In the genomic region with DNA sequence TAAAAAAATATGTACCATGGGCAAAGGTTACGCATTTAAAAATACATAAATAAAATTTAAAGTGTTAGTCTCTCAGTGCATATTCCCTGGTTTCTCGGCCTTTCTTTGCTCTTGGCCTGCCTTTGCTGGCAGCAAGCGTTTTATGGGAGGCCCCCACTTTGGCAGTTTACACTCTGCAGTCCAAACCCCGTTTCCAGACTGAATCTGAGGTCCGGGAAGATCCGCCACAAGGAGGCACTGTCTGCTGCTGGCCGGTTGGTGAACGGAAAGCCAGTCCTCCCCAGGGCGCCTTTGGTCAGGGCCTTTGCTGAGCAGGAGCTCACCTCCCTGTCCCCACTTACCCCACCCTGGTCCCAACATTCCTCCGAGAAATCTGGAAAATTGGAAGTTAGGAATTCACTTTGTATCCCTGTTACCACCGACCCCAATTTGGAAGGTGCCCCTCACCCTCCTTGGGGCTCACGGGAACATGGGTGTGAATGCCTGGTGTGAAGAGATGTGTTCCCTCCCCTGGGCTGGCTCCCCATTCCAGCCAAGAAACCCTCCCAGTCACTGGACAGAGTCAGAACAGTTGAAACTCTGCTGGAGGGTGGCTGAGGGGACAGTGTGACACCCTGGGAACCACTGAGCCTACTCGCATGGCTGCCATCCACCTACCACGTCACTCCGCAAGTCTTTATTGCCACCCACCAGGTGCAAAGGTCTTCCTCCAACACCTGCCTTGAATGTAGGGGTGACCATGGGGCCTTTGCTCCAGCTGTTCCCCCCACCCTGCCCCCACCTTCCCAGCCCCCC, we compare ENCODE assay signal across 8 cellular contexts. TPM values are rescaled to one million over a fixed set of nuclear protein-coding genes. Genes with fewer than 3 reads are reported as not detected.
A peak's percentile ranks its signal among the peaks of the same experiment; 100 is the strongest.
DNase-seq lines count a peak whose midpoint lies in the region; ATAC-seq and TF ChIP-seq lines count a peak whose summit lies in the region.

No MANE protein-coding gene starts in this region.

- H4K20me1 ChIP-seq in Karpas-422 (ENCODE audit: insufficient read depth, low read depth, low read length) = no peaks in the 10 kb centered on the region

- peak; percentile 53 to 56 for TF ChIP-seq CTCF in tibial artery (IDR thresholded peaks at IDR 0.05)

- H3K9ac ChIP-seq in Karpas-422 (ENCODE audit: low read length) = no peak overlapping the region

- H3K4me3 ChIP-seq in Karpas-422 (ENCODE audit: low read length) (no peak overlapping the region), tibial artery (no peak overlapping the region)
- H3K4me3 ChIP-seq in effector memory CD4-positive, alpha-beta T cell (ENCODE audit: insufficient read depth, low read depth, low read length, poor library complexity, severe bottlenecking) = no peak overlapping the region

- H3K27me3 ChIP-seq in Karpas-422 (ENCODE audit: low read length) = no peaks in the 10 kb centered on the region
- no peaks in the 10 kb centered on the region for H3K27me3 ChIP-seq in effector memory CD4-positive, alpha-beta T cell (replicated peaks; ENCODE audit: control insufficient read depth, insufficient read depth, low read length, poor library complexity, severe bottlenecking)
- no peaks in the 10 kb centered on the region for H3K27me3 ChIP-seq in tibial artery

- no peaks in the 10 kb centered on the region for H3K79me2 ChIP-seq in Karpas-422 (ENCODE audit: low read length)

- no peak for ATAC-seq in GM18870 (IDR thresholded peaks at IDR 0.05; ENCODE audit: unreplicated experiment)
- ATAC-seq in HG02610 (IDR thresholded peaks at IDR 0.05; ENCODE audit: unreplicated experiment) = no peak

- H3K4me1 ChIP-seq in Karpas-422 (ENCODE audit: low read length) (peaks cover 9% of the 10 kb centered on the region), tibial artery (no peaks in the 10 kb centered on the region)
- no peaks in the 10 kb centered on the region for H3K4me1 ChIP-seq in effector memory CD4-positive, alpha-beta T cell (ENCODE audit: control insufficient read depth, insufficient read depth, low read length, poor library complexity, severe bottlenecking)

- H3K9me2 ChIP-seq in Karpas-422 (replicated peaks; ENCODE audit: insufficient read depth, low read length) = no peaks in the 10 kb centered on the region

- no peak overlapping the region for H3K4me2 ChIP-seq in Karpas-422 (ENCODE audit: low read depth, low read length, poor library complexity, severe bottlenecking)

- intact Hi-C loops in tibial artery (cut with DNase I; ENCODE audit: low total_unique reads) = loop anchor here (5.0 kb wide), 1 partner anchor 105 kb away; no protein-coding TSS in a partner anchor

- H3K36me3 ChIP-seq in Karpas-422 (ENCODE audit: insufficient read depth, low read length) (no peaks in the 10 kb centered on the region), tibial artery (peaks cover 0 to 49% (median 15%) of the 10 kb centered on the region in 3 donors)
- peaks cover 38% of the 10 kb centered on the region for H3K36me3 ChIP-seq in effector memory CD4-positive, alpha-beta T cell (ENCODE audit: control insufficient read depth, insufficient read depth, low read length)

- H3K9me3 ChIP-seq in Karpas-422 (ENCODE audit: low read length) = no peaks in the 10 kb centered on the region
- H3K9me3 ChIP-seq in effector memory CD4-positive, alpha-beta T cell (ENCODE audit: control insufficient read depth, low read length) = no peaks in the 10 kb centered on the region
- H3K9me3 ChIP-seq in tibial artery = no peaks in the 10 kb centered on the region

- no peak overlapping the region for H2AFZ ChIP-seq in Karpas-422 (ENCODE audit: low read length)

- H3K27ac ChIP-seq in Karpas-422 (ENCODE audit: low read length) = no peak overlapping the region
- H3K27ac ChIP-seq in effector memory CD4-positive, alpha-beta T cell (ENCODE audit: insufficient read depth, low read length, poor library complexity, severe bottlenecking) = no peak overlapping the region
- H3K27ac ChIP-seq in tibial artery = no peak overlapping the region

- DNase-seq in DMS53 (lab: John Stamatoyannopoulos, UW) (peak; percentile 77), Karpas-422 (peak; percentile 85), mesenteric fat pad (ENCODE audit: low spot score) (peak; percentile 91), tibial artery (peak in 1 of 2 donors; percentile 43)
- peak; percentile 55 to 67 for DNase-seq in activated CD4-positive, alpha-beta T cell treated with anti-CD3 and anti-CD28 coated beads for 4 hours
- peak in 2 of 3 donors; percentile 25 to 39 for DNase-seq in effector memory CD4-positive, alpha-beta T cell

RNA-seq across cellular contexts. Expression of a gene that starts 9.4 kb away (rescaled TPM):
- 156 and 329 TPM in 2 replicates for total RNA-seq in Karpas-422 (2014; rRNA removed; shearing (Covaris generic); ENCODE audit: low replicate concordance)
- 302 TPM for total RNA-seq in mesenteric fat pad

RNA-seq across cellular contexts. Expression of a gene that starts 15.3 kb away (rescaled TPM):
- 62.0 and 84.2 TPM in 2 replicates for total RNA-seq in Karpas-422 (2014; rRNA removed; shearing (Covaris generic); ENCODE audit: low replicate concordance)
- total RNA-seq in mesenteric fat pad = 18.2 TPM

RNA-seq across cellular contexts. Expression of a gene that starts 22.6 kb away (rescaled TPM):
- 27.6 and 28.3 TPM in 2 replicates for total RNA-seq in Karpas-422 (2014; rRNA removed; shearing (Covaris generic); ENCODE audit: low replicate concordance)
- total RNA-seq in mesenteric fat pad = 18.5 TPM

RNA-seq across cellular contexts. Expression of a gene that starts 27.9 kb away (rescaled TPM):
- total RNA-seq in Karpas-422 (2014; rRNA removed; shearing (Covaris generic); ENCODE audit: low replicate concordance) = 1.3 TPM in 1 of 2 replicates, not detected in the other
- total RNA-seq in mesenteric fat pad = 1.8 TPM

RNA-seq across cellular contexts. Expression of a gene that starts 43.8 kb away (rescaled TPM):
- 4.0 and 5.3 TPM in 2 replicates for total RNA-seq in Karpas-422 (2014; rRNA removed; shearing (Covaris generic); ENCODE audit: low replicate concordance)
- total RNA-seq in mesenteric fat pad = 22.0 TPM
